Comparison of ENCODE assay signal across 18 cellular contexts in genomic region chr5:139797335-139797734, GRCh38. TPM values are rescaled to one million over a fixed set of nuclear protein-coding genes. Genes with fewer than 3 reads are reported as not detected.
DNase-seq lines count a peak whose midpoint lies in the region; ATAC-seq and TF ChIP-seq lines count a peak whose summit lies in the region.
"Had no signal": no experiment of that assay in that cellular context is flagged by ENCODE, and none has a peak within 500 bp of the region (broad histone marks: within the 10 kb centered on the region; RNA-seq: fewer than 3 reads in every experiment).

No MANE protein-coding gene starts in this region.

- no peaks in the 10 kb centered on the region for H4K20me1 ChIP-seq in osteoblast (ENCODE audit: insufficient read depth, low read length)

- ATAC-seq in GM21381 (IDR thresholded peaks at IDR 0.05; ENCODE audit: unreplicated experiment), result no peak
- no peak for ATAC-seq in activated CD8-positive, alpha-beta T cell treated with anti-CD3 and anti-CD28 coated beads, Interleukin-2, amount 10 ng/mL, durations not matched to agents 7 days and 5 days
- ATAC-seq: HCT116, HepG2 had no signal

- H2AFZ ChIP-seq in osteoblast (ENCODE audit: low read length), result no peak overlapping the region

- peak; percentile 27 for DNase-seq in H7
- DNase-seq in WERI-Rb-1, result no peak
- DNase-seq in dorsolateral prefrontal cortex, result no peak
- peak; percentile 73 for DNase-seq in osteoblast (ENCODE audit: insufficient read length, low spot score, missing footprints)
- DNase-seq in NCI-H146 (lab: John Stamatoyannopoulos, UW), result no peak
- DNase-seq in activated CD8-positive, alpha-beta T cell treated with anti-CD3 and anti-CD28 coated beads, Interleukin-2, amount 10 ng/mL, durations not matched to agents 7 days and 5 days, result no peak
- DNase-seq: AML-193; Caco-2; CD4-positive, alpha-beta T cell; DMS79 treated with DMSO at 0.1 percent for 48 hours; GF-D8; KBM-7 had no signal

- H3K4me3 ChIP-seq in H7 (ENCODE audit: insufficient read depth, low read depth, low read length) (no peak overlapping the region), WERI-Rb-1 (ENCODE audit: low read depth, low read length) (no peak overlapping the region), dorsolateral prefrontal cortex (peak overlapping the region in 38 of 59 donors; percentile 2 to 77 (median 68)), osteoblast (ENCODE audit: insufficient read depth, low read length) (no peak overlapping the region)
- H3K4me3 ChIP-seq: A549 had no signal

- H3K27me3 ChIP-seq in H7 (ENCODE audit: control insufficient read depth, insufficient read depth, low read length) (peaks cover 81% of the 10 kb centered on the region), WERI-Rb-1 (ENCODE audit: insufficient read depth, low read depth, severe bottlenecking) (no peaks in the 10 kb centered on the region), dorsolateral prefrontal cortex (peaks cover 0 to 4% (median 0%) of the 10 kb centered on the region in 45 donors), osteoblast (ENCODE audit: insufficient read depth, low read length) (peaks cover 71% of the 10 kb centered on the region)

- CTCF ChIA-PET in activated CD8-positive, alpha-beta T cell treated with anti-CD3 and anti-CD28 coated beads, Interleukin-2, amount 10 ng/mL, durations not matched to agents 7 days and 5 days (lab: Charles Lee), result interaction anchor here (0.7 to 3.7 kb wide), 3 partner anchors 10 to 172 kb away, joined by 3 to 23 read pairs (median 15); no protein-coding TSS in a partner anchor

- no peaks in the 10 kb centered on the region for H3K79me2 ChIP-seq in osteoblast (ENCODE audit: insufficient read depth, low read length)

- no peaks in the 10 kb centered on the region for H3K9me3 Mint-ChIP-seq in activated CD8-positive, alpha-beta T cell treated with anti-CD3 and anti-CD28 coated beads, Interleukin-2, amount 10 ng/mL, durations not matched to agents 7 days and 5 days (ENCODE audit: insufficient read depth)
- H3K9me3 Mint-ChIP-seq: CD4-positive, alpha-beta T cell; IgD-negative memory B cell had no signal

- no peaks in the 10 kb centered on the region for H3K4me1 Mint-ChIP-seq in activated CD8-positive, alpha-beta T cell treated with anti-CD3 and anti-CD28 coated beads, Interleukin-2, amount 10 ng/mL, durations not matched to agents 7 days and 5 days (ENCODE audit: low read depth)

- H3K9me3 ChIP-seq in WERI-Rb-1 (ENCODE audit: severe bottlenecking) (no peaks in the 10 kb centered on the region), osteoblast (ENCODE audit: low read depth, low read length) (no peaks in the 10 kb centered on the region)
- H3K9me3 ChIP-seq: A549, Caco-2 had no signal

- H3K27ac ChIP-seq in WERI-Rb-1, result peak overlapping the region; percentile 64
- H3K27ac ChIP-seq in dorsolateral prefrontal cortex, result peak overlapping the region in 24 of 59 donors; percentile 5 to 81 (median 38)
- no peak overlapping the region for H3K27ac ChIP-seq in osteoblast (ENCODE audit: low read depth, low read length)
- H3K27ac ChIP-seq: A549, C4-2B had no signal

- no peaks in the 10 kb centered on the region for H3K36me3 ChIP-seq in H7 (replicated peaks; ENCODE audit: control insufficient read depth, insufficient read depth, low read length)
- H3K36me3 ChIP-seq in WERI-Rb-1, result no peaks in the 10 kb centered on the region
- H3K36me3 ChIP-seq in osteoblast (ENCODE audit: insufficient read depth, low read length), result no peaks in the 10 kb centered on the region

- intact Hi-C loops in dorsolateral prefrontal cortex (cut with DNase I), result loop anchor here in 1 of 2 donors (10.0 kb wide), 1 partner anchor 247 kb away; the partner anchor contains the start of gene NRG2

- H3K27ac Mint-ChIP-seq in activated CD8-positive, alpha-beta T cell treated with anti-CD3 and anti-CD28 coated beads, Interleukin-2, amount 10 ng/mL, durations not matched to agents 7 days and 5 days, result no peak overlapping the region
- H3K27ac Mint-ChIP-seq: CD4-positive, alpha-beta T cell; IgD-negative memory B cell had no signal

- H3K4me2 ChIP-seq in osteoblast (ENCODE audit: insufficient read depth, low read length), result no peak overlapping the region
- H3K4me2 ChIP-seq: A549 had no signal

- no peak for TF ChIP-seq CTCF in WERI-Rb-1 (IDR thresholded peaks at IDR 0.05; ENCODE audit: low read depth, low read length)
- TF ChIP-seq CTCF in dorsolateral prefrontal cortex (IDR thresholded peaks at IDR 0.05 in 54 of 56, conservative IDR thresholded peaks at IDR 0.05 in 2 of 56; ENCODE audit: low read depth in 1 of 56, partially characterized antibody in 56 of 56), result no peak
- no peak for TF ChIP-seq CTCF in osteoblast (IDR thresholded peaks at IDR 0.05; ENCODE audit: extremely low read depth, low read depth, low read length)

- no peak overlapping the region for H3K4me3 Mint-ChIP-seq in activated CD8-positive, alpha-beta T cell treated with anti-CD3 and anti-CD28 coated beads, Interleukin-2, amount 10 ng/mL, durations not matched to agents 7 days and 5 days

- peaks cover 59% of the 10 kb centered on the region for H3K27me3 Mint-ChIP-seq in activated CD8-positive, alpha-beta T cell treated with anti-CD3 and anti-CD28 coated beads, Interleukin-2, amount 10 ng/mL, durations not matched to agents 7 days and 5 days (ENCODE audit: low read depth)

- POLR2A ChIA-PET in activated CD8-positive, alpha-beta T cell treated with anti-CD3 and anti-CD28 coated beads, Interleukin-2, amount 10 ng/mL, durations not matched to agents 7 days and 5 days (lab: Charles Lee), result no interaction called here

- no peaks in the 10 kb centered on the region for H3K36me3 Mint-ChIP-seq in activated CD8-positive, alpha-beta T cell treated with anti-CD3 and anti-CD28 coated beads, Interleukin-2, amount 10 ng/mL, durations not matched to agents 7 days and 5 days (ENCODE audit: low read depth)

- H3K4me1 ChIP-seq in osteoblast (ENCODE audit: insufficient read depth, low read length), result no peaks in the 10 kb centered on the region
- H3K4me1 ChIP-seq: Caco-2 had no signal

RNA-seq across cellular contexts. Expression of gene PSD2, which starts 1.7 kb away (rescaled TPM):
- 0.10 and 0.33 TPM in 2 replicates for total RNA-seq in H7 (2014; rRNA removed; shearing (Covaris generic))
- 100 to 1,000 TPM in 19 of 120 experiments, 10 to 100 TPM in 101; 37.2 to 251 (median 77.9) TPM for total RNA-seq in dorsolateral prefrontal cortex
- 0.29 and 0.36 TPM in 2 replicates for total RNA-seq in osteoblast
- not detected for total RNA-seq in activated CD8-positive, alpha-beta T cell treated with anti-CD3 and anti-CD28 coated beads, Interleukin-2, amount 10 ng/mL, durations not matched to agents 7 days and 5 days
- total RNA-seq: HepG2 had no signal

Comparison
In these comparisons a context has a peak if more than half of its experiments do, and no peak if none do; other contexts are left out.
1. DNase-seq: peak in H7 (single experiment) and osteoblast (single experiment); none in WERI-Rb-1 (single experiment), dorsolateral prefrontal cortex (0 of 10), NCI-H146 (single experiment) and activated CD8-positive, alpha-beta T cell treated with anti-CD3 and anti-CD28 coated beads, Interleukin-2, amount 10 ng/mL, durations not matched to agents 7 days and 5 days (single experiment).
2. H3K4me3 ChIP-seq: peak in dorsolateral prefrontal cortex (38 of 59); none in H7 (single experiment), WERI-Rb-1 (single experiment) and osteoblast (single experiment).
3. RNA of gene PSD2, which starts 1.7 kb away (total RNA-seq): 37.2 to 251 TPM in dorsolateral prefrontal cortex; 0.29 to 0.36 TPM in osteoblast, 0.10 to 0.33 TPM in H7 and not detected in activated CD8-positive, alpha-beta T cell treated with anti-CD3 and anti-CD28 coated beads, Interleukin-2, amount 10 ng/mL, durations not matched to agents 7 days and 5 days; every median in the first group is over 10 times any median in the second.